1 cellular context compared by ENCODE assay signal in the genomic region with DNA sequence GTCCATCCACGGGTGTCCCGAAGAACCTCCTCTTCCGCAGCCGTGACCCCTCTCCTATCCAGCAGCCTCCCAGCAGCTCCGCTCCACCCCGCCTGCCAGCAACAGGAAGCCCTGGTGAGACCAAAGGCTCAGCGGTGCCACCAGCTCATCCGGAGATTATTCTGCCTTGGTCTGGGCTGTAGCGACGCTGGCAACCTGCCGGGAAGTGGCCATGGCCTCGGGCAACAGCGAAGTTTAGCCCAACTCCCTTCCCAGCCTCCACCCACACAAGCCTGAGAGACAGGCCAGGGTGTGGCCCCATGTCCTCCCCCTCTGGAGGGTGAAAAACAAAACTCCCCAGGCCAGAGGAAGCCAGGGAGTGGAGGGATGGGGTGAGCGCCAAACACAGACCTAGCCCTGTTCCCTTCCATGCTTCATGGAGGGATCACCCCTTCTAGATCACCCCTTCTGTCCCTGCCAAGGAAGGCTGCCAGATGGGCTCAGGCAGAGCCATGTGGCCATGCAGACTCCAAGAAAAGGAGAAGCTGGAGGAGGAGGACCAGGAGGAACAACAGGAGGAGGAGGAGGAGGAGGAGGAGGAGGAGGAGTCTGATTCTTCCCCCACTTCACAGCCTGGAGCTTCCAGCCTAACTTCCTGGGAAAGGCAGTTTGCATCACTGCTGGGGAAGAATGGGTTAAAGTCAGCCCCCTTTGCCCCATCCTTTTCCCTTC.
TF ChIP-seq lines count a peak whose summit lies in the region.

No MANE protein-coding gene starts in this region.

TF ChIP-seq in HEK293, 187 proteins besides CTCF, POLR2A, EP300 and RAD21 (continued from another document):
- TF ChIP-seq PRDM10 (tag by site-specific recombination; IDR thresholded peaks at IDR 0.05) = peak; percentile 77
- no peak for TF ChIP-seq ZNF701 (tag by site-specific recombination; IDR thresholded peaks at IDR 0.05)
- TF ChIP-seq IKZF3 (tag by site-specific recombination; IDR thresholded peaks at IDR 0.05) = 0 out of 2 replicates have a peak, but pooled peaks have one; percentile 36
- peak; percentile 68 for TF ChIP-seq EGR2 (tag by site-specific recombination; IDR thresholded peaks at IDR 0.05; ENCODE audit: low read depth)
- no peak for TF ChIP-seq ZNF433 (tag by site-specific recombination; IDR thresholded peaks at IDR 0.05; ENCODE audit: low read depth)
- TF ChIP-seq, protein P1, sequence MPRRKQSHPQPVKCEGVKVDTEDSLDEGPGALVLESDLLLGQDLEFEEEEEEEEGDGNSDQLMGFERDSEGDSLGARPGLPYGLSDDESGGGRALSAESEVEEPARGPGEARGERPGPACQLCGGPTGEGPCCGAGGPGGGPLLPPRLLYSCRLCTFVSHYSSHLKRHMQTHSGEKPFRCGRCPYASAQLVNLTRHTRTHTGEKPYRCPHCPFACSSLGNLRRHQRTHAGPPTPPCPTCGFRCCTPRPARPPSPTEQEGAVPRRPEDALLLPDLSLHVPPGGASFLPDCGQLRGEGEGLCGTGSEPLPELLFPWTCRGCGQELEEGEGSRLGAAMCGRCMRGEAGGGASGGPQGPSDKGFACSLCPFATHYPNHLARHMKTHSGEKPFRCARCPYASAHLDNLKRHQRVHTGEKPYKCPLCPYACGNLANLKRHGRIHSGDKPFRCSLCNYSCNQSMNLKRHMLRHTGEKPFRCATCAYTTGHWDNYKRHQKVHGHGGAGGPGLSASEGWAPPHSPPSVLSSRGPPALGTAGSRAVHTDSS (tag by site-specific recombination; IDR thresholded peaks at IDR 0.05) = peak; percentile 67
- peak; percentile 86 for TF ChIP-seq ZFHX2 (tag by site-specific recombination; conservative IDR thresholded peaks at IDR 0.05)
- no peak for TF ChIP-seq REST (tag by site-specific recombination; IDR thresholded peaks at IDR 0.05)
- TF ChIP-seq, protein P2, sequence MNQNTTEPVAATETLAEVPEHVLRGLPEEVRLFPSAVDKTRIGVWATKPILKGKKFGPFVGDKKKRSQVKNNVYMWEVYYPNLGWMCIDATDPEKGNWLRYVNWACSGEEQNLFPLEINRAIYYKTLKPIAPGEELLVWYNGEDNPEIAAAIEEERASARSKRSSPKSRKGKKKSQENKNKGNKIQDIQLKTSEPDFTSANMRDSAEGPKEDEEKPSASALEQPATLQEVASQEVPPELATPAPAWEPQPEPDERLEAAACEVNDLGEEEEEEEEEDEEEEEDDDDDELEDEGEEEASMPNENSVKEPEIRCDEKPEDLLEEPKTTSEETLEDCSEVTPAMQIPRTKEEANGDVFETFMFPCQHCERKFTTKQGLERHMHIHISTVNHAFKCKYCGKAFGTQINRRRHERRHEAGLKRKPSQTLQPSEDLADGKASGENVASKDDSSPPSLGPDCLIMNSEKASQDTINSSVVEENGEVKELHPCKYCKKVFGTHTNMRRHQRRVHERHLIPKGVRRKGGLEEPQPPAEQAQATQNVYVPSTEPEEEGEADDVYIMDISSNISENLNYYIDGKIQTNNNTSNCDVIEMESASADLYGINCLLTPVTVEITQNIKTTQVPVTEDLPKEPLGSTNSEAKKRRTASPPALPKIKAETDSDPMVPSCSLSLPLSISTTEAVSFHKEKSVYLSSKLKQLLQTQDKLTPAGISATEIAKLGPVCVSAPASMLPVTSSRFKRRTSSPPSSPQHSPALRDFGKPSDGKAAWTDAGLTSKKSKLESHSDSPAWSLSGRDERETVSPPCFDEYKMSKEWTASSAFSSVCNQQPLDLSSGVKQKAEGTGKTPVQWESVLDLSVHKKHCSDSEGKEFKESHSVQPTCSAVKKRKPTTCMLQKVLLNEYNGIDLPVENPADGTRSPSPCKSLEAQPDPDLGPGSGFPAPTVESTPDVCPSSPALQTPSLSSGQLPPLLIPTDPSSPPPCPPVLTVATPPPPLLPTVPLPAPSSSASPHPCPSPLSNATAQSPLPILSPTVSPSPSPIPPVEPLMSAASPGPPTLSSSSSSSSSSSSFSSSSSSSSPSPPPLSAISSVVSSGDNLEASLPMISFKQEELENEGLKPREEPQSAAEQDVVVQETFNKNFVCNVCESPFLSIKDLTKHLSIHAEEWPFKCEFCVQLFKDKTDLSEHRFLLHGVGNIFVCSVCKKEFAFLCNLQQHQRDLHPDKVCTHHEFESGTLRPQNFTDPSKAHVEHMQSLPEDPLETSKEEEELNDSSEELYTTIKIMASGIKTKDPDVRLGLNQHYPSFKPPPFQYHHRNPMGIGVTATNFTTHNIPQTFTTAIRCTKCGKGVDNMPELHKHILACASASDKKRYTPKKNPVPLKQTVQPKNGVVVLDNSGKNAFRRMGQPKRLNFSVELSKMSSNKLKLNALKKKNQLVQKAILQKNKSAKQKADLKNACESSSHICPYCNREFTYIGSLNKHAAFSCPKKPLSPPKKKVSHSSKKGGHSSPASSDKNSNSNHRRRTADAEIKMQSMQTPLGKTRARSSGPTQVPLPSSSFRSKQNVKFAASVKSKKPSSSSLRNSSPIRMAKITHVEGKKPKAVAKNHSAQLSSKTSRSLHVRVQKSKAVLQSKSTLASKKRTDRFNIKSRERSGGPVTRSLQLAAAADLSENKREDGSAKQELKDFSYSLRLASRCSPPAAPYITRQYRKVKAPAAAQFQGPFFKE (tag by site-specific recombination; IDR thresholded peaks at IDR 0.05; ENCODE audit: borderline replicate concordance) = no peak
- TF ChIP-seq ZNF785 (tag by site-specific recombination; IDR thresholded peaks at IDR 0.05) = no peak
- TF ChIP-seq ZNF354C (tag by site-specific recombination; IDR thresholded peaks at IDR 0.05; ENCODE audit: borderline replicate concordance, low read depth) = no peak
- peak; percentile 93 for TF ChIP-seq ZIC2 (tag by site-specific recombination; IDR thresholded peaks at IDR 0.05)
- TF ChIP-seq ZNF48 (tag by site-specific recombination; IDR thresholded peaks at IDR 0.05) = no peak
- TF ChIP-seq ZNF600 (tag by site-specific recombination; IDR thresholded peaks at IDR 0.05) = peak; percentile 47; the same call in 1 of the 2 replicates
- TF ChIP-seq ZBTB17 (tag by site-specific recombination; IDR thresholded peaks at IDR 0.05) = 0 out of 2 replicates have a peak, but pooled peaks have one; percentile 31
- no peak for TF ChIP-seq ZNF560 (tag by site-specific recombination; IDR thresholded peaks at IDR 0.05; ENCODE audit: borderline replicate concordance)
